In the genomic region with DNA sequence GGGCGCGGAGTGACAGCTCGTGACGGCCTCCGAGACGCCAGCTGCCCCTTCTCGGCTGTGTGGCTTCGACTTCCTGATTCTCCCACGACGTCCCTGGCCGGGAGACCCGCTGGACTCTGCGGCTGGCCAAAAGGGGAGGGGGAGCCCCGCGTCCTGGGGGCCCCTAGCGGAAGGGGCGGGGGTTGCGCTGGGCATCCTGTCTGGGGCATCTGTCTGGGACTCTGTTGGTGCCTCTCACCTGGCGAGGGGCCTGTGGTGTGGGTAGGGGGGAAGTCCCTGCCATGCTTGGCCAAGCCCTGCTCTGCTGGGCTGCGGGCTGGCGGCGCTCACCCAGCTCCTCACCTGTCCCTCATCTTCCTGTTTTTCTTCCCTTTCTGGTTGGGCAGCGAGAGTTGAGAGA, we compare ENCODE assay signal across 8 cellular contexts.
DNase-seq lines count a peak whose midpoint lies in the region; ATAC-seq and TF ChIP-seq lines count a peak whose summit lies in the region.
"Not testable (repeated sequence)": the region's sequence is repeated elsewhere in the genome, so short reads cannot be mapped to it uniquely, and the experiment has no call there.

No MANE protein-coding gene starts in this region.

- WGBS in mammary epithelial cell (ENCODE audit: low coverage, missing lambda C conversion rate): no CpG with 5 or more reads among the region's 23 CpGs
- 1 to 14% methylated on average over 15 to 20 of the region's 23 CpGs for WGBS in upper lobe of left lung, 2 donors

- in situ Hi-C loops in GM13976 (cut with MboI; ENCODE audit: low sequenced_read_pairs, unreplicated experiment); mammary epithelial cell (cut with MboI; ENCODE audit: low sequenced_read_pairs in 2 of 2): not testable (repeated sequence)

- H3K4me2 ChIP-seq in mammary epithelial cell (ENCODE audit: insufficient read depth, low read depth, low read length): peak overlapping the region; percentile 92
- H3K4me2 ChIP-seq in skeletal muscle satellite cell (ENCODE audit: low read length): peak overlapping the region; percentile 91

- peak overlapping the region; percentile 47 to 70 (median 64) for H3K4me3 ChIP-seq in Peyer's patch
- peak overlapping the region in 1 of 3 experiments; percentile 58 for H3K4me3 ChIP-seq in mammary epithelial cell (replicated peaks in 1 of 3; ENCODE audit: insufficient read depth in 1 of 3, low read depth in 2 of 3, low read length in 3 of 3)
- H3K4me3 ChIP-seq in left ventricle myocardium inferior: peak overlapping the region; percentile 71
- not testable (repeated sequence) for H3K4me3 ChIP-seq in mucosa of stomach (ENCODE audit: low read length); skeletal muscle satellite cell (ENCODE audit: low read length)
- peak overlapping the region; percentile 40 to 61 (median 58) for H3K4me3 ChIP-seq in upper lobe of left lung

- H3K9ac ChIP-seq in mammary epithelial cell (ENCODE audit: insufficient read depth, low read length); skeletal muscle satellite cell (ENCODE audit: low read depth, low read length): not testable (repeated sequence)
- H3K9ac ChIP-seq in mucosa of stomach (ENCODE audit: low read length): peak overlapping the region; percentile 53

- H3K4me1 ChIP-seq in Peyer's patch; mammary epithelial cell (ENCODE audit: insufficient read depth, low read length); left ventricle myocardium inferior; mucosa of stomach (ENCODE audit: control insufficient read depth, insufficient read depth, low read length); skeletal muscle satellite cell (ENCODE audit: control insufficient read depth, insufficient read depth, low read length): not testable (repeated sequence)
- peaks cover 0 to 17% (median 2%) of the 10 kb centered on the region in 4 donors for H3K4me1 ChIP-seq in upper lobe of left lung

- peak; percentile 30 for DNase-seq in GM13976 (ENCODE audit: low spot score)
- DNase-seq in Peyer's patch: peak in 2 of 3 donors; percentile 69 to 82
- peak; percentile 25 to 26 for DNase-seq in activated T-cell treated with anti-CD3 and anti-CD28 coated beads, Interleukin-2, amount 50 U/mL, for 48 hours
- not testable (repeated sequence) for DNase-seq in mammary epithelial cell, left ventricle myocardium inferior
- DNase-seq in upper lobe of left lung: peak; percentile 22 to 82

- H2AFZ ChIP-seq in mammary epithelial cell (ENCODE audit: low read depth, low read length): not testable (repeated sequence)

- H3K9me3 ChIP-seq in Peyer's patch; mammary epithelial cell (replicated peaks; ENCODE audit: insufficient read depth, low read length); left ventricle myocardium inferior (replicated peaks); mucosa of stomach (ENCODE audit: control insufficient read depth, low read length); skeletal muscle satellite cell (replicated peaks; ENCODE audit: low read length); upper lobe of left lung: not testable (repeated sequence)

- dilution Hi-C loops in mammary epithelial cell (cut with HindIII; ENCODE audit: low sequenced_read_pairs): not testable (repeated sequence)

- not testable (repeated sequence) for TF ChIP-seq CTCF in GM13976 (IDR thresholded peaks at IDR 0.05; ENCODE audit: borderline replicate concordance, control extremely low read depth, extremely low read depth, insufficient read depth, missing control alignments); mammary epithelial cell (conservative IDR thresholded peaks at IDR 0.05 in 1 of 2, IDR thresholded peaks at IDR 0.05 in 1 of 2; ENCODE audit: extremely low read depth in 1 of 2, insufficient read depth in 1 of 2, low read depth in 1 of 2, low read length in 2 of 2); left ventricle myocardium inferior (IDR thresholded peaks at IDR 0.05; ENCODE audit: borderline replicate concordance); upper lobe of left lung (IDR thresholded peaks at IDR 0.05)
- TF ChIP-seq CTCF in Peyer's patch (IDR thresholded peaks at IDR 0.05): peak in 2 of 6 experiments; percentile 11 to 32

- TF ChIP-seq POLR2A in Peyer's patch (IDR thresholded peaks at IDR 0.05); upper lobe of left lung (IDR thresholded peaks at IDR 0.05): not testable (repeated sequence)

- intact Hi-C loops in mammary epithelial cell (cut with micrococcal nuclease): loop anchor here (2.0 kb wide), 1 partner anchor 150 kb away; no protein-coding TSS in a partner anchor
- intact Hi-C loops in left ventricle myocardium inferior (cut with micrococcal nuclease): not testable (repeated sequence)

- H3K27ac ChIP-seq in Peyer's patch (peak overlapping the region in 3 of 4 donors; percentile 38 to 80 (median 43)), upper lobe of left lung (peak overlapping the region in 1 of 4 donors; percentile 67)
- H3K27ac ChIP-seq in mammary epithelial cell (ENCODE audit: insufficient read depth, low read depth, low read length); left ventricle myocardium inferior (replicated peaks): not testable (repeated sequence)

- H3K27me3 ChIP-seq in Peyer's patch; mammary epithelial cell (ENCODE audit: insufficient read depth, low read length); upper lobe of left lung: not testable (repeated sequence)
- H3K27me3 ChIP-seq in left ventricle myocardium inferior (ENCODE audit: low read depth) (peaks cover 46% of the 10 kb centered on the region), mucosa of stomach (ENCODE audit: control insufficient read depth, insufficient read depth, low read length) (peaks cover 17% of the 10 kb centered on the region), skeletal muscle satellite cell (ENCODE audit: control insufficient read depth, insufficient read depth, low read length) (peaks cover 13% of the 10 kb centered on the region)

- not testable (repeated sequence) for H3K79me2 ChIP-seq in mammary epithelial cell (ENCODE audit: insufficient read depth, low read length)

- not testable (repeated sequence) for BruUV-seq in mammary epithelial cell (replicated peaks; lab: Mats Ljungman, UMichigan)

- ATAC-seq in upper lobe of left lung (ENCODE audit: low FRiP score in 2 of 2): not testable (repeated sequence)

- H3K36me3 ChIP-seq in Peyer's patch; mammary epithelial cell (ENCODE audit: insufficient read depth, low read length); left ventricle myocardium inferior; mucosa of stomach (ENCODE audit: control insufficient read depth, insufficient read depth, low read length); skeletal muscle satellite cell (ENCODE audit: insufficient read depth, low read length); upper lobe of left lung: not testable (repeated sequence)

- not testable (repeated sequence) for H4K20me1 ChIP-seq in mammary epithelial cell (ENCODE audit: insufficient read depth, low read length)

- CTCF ChIA-PET in mammary epithelial cell (lab: Charles Lee; ENCODE audit: low non-redundant PET): not testable (repeated sequence)

- not testable (repeated sequence) for TF ChIP-seq EP300 in upper lobe of left lung (IDR thresholded peaks at IDR 0.05)
